ENCODE assay signal across 35 cellular contexts in the genomic region with DNA sequence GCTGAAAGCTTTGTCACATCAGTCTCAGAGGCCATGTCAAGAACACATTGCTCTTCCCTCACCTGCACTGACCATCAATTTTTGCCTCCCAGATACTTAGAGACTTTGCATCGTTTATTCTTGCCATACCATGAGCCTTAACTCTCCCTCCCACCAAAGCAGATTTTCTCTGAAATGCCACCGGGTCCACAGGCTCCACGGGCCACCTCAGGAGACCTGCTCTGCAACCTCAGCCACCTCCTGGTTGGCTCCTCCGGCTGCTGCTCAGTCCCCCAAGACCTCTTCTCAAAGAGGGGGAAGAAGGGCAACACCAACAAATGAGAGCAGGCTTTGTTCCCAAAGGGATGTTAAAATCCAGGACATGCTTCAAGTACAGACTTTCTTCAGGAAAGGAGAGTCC.
A peak's percentile ranks its signal among the peaks of the same experiment; 100 is the strongest.
DNase-seq lines count a peak whose midpoint lies in the region; ATAC-seq and TF ChIP-seq lines count a peak whose summit lies in the region.
"Had no signal": no experiment of that assay in that cellular context is flagged by ENCODE, and none has a peak within 500 bp of the region (broad histone marks: within the 10 kb centered on the region; RNA-seq: fewer than 3 reads in every experiment).

No MANE protein-coding gene starts in this region.

- no peaks in the 10 kb centered on the region for H3K36me3 ChIP-seq in SJCRH30
- H3K36me3 ChIP-seq: BE2C; BLaER1; BLaER1 treated with 17β-estradiol and CSF1 and Interleukin-3, amounts not matched to agents 10 nM and 100 nM had no signal

- DNase-seq in SJCRH30 (no peak), islet precursor cell (peak; percentile 28), mesenteric fat pad (ENCODE audit: low spot score) (peak; percentile 59), neural crest cell (ENCODE audit: low read depth, low spot score) (no peak), SKM-1 (lab: John Stamatoyannopoulos, UW; ENCODE audit: unreplicated experiment) (no peak), posterior cingulate gyrus (no peak)
- DNase-seq in activated CD4-positive, alpha-beta T cell treated with anti-CD3 and anti-CD28 coated beads, Interleukin-2, amount 50 U/mL, for 1 hour: no peak
- DNase-seq: 8988T; ACHN; AML-193; BE2C; C1 segment of cervical spinal cord; Caco-2; Calu3; CD4-positive, alpha-beta memory T cell; CD4-positive, alpha-beta T cell; CD4-positive, CD25-positive, alpha-beta regulatory T cell; CD8-positive, alpha-beta memory T cell; CD8-positive, alpha-beta T cell; COR-L47; DMS 273 treated with DMSO at 0.1 percent for 48 hours; DMS153; DMS53; DMS79; DMS79 treated with DMSO at 0.1 percent for 48 hours; DND-41; EL had no signal

- peak overlapping the region; percentile 96 for H3K27ac ChIP-seq in SJCRH30
- H3K27ac ChIP-seq: 22Rv1; A549; BLaER1; BLaER1 treated with 17β-estradiol and CSF1 and Interleukin-3, amounts not matched to agents 10 nM and 100 nM; C4-2B had no signal

- TF ChIP-seq CTCF in neural crest cell (conservative IDR thresholded peaks at IDR 0.05): no peak

- intact Hi-C loops in posterior cingulate gyrus (cut with DNase I): no loop called here

- no peaks in the 10 kb centered on the region for H3K36me3 Mint-ChIP-seq in neural crest cell (ENCODE audit: low read depth)
- H3K36me3 Mint-ChIP-seq: CD14-positive monocyte; CD4-positive, alpha-beta memory T cell; CD4-positive, CD25-positive, alpha-beta regulatory T cell; CD8-positive, alpha-beta memory T cell; CD8-positive, alpha-beta T cell had no signal

- no peak for ATAC-seq in esophagus mucosa
- ATAC-seq: A549; CD8-positive, alpha-beta T cell had no signal

- no peak overlapping the region for H3K4me3 ChIP-seq in SJCRH30
- H3K4me3 ChIP-seq: A549; BLaER1; BLaER1 treated with 17β-estradiol and CSF1 and Interleukin-3, amounts not matched to agents 10 nM and 100 nM had no signal

- no peaks in the 10 kb centered on the region; the same call in 1 of the 2 replicates for H3K9me3 ChIP-seq in SJCRH30 (replicated peaks)
- H3K9me3 ChIP-seq: A549; BE2C; BLaER1; BLaER1 treated with 17β-estradiol and CSF1 and Interleukin-3, amounts not matched to agents 10 nM and 100 nM; Caco-2 had no signal

- no peaks in the 10 kb centered on the region for H3K4me1 Mint-ChIP-seq in neural crest cell
- H3K4me1 Mint-ChIP-seq: B cell; CD14-positive monocyte; CD4-positive, alpha-beta memory T cell; CD4-positive, CD25-positive, alpha-beta regulatory T cell; CD8-positive, alpha-beta memory T cell had no signal

- H3K4me3 Mint-ChIP-seq in neural crest cell: no peak overlapping the region
- H3K4me3 Mint-ChIP-seq: B cell; CD14-positive monocyte; CD4-positive, alpha-beta memory T cell; CD4-positive, alpha-beta T cell; CD4-positive, CD25-positive, alpha-beta regulatory T cell; CD8-positive, alpha-beta memory T cell; CD8-positive, alpha-beta T cell had no signal

- no peaks in the 10 kb centered on the region for H3K27me3 ChIP-seq in SJCRH30
- H3K27me3 ChIP-seq: BLaER1; BLaER1 treated with 17β-estradiol and CSF1 and Interleukin-3, amounts not matched to agents 10 nM and 100 nM had no signal

- H3K27me3 Mint-ChIP-seq in neural crest cell (ENCODE audit: low read depth): peaks cover 3% of the 10 kb centered on the region
- H3K27me3 Mint-ChIP-seq: B cell; CD4-positive, alpha-beta memory T cell; CD8-positive, alpha-beta memory T cell had no signal

- H3K4me1 ChIP-seq in SJCRH30: peaks cover 46% of the 10 kb centered on the region
- H3K4me1 ChIP-seq: A549; BE2C; BLaER1; BLaER1 treated with 17β-estradiol and CSF1 and Interleukin-3, amounts not matched to agents 10 nM and 100 nM; Caco-2 had no signal

- H3K9me3 Mint-ChIP-seq in neural crest cell: no peaks in the 10 kb centered on the region
- H3K9me3 Mint-ChIP-seq: CD4-positive, alpha-beta memory T cell; CD4-positive, alpha-beta T cell; CD8-positive, alpha-beta T cell had no signal

- peak overlapping the region; percentile 8 for H3K27ac Mint-ChIP-seq in neural crest cell (ENCODE audit: unreplicated experiment)
- H3K27ac Mint-ChIP-seq: B cell; CD14-positive monocyte; CD4-positive, alpha-beta memory T cell; CD4-positive, alpha-beta T cell; CD4-positive, CD25-positive, alpha-beta regulatory T cell; CD8-positive, alpha-beta memory T cell; CD8-positive, alpha-beta T cell had no signal

Comparison
In these comparisons a context has a peak if more than half of its experiments do, and no peak if none do; other contexts are left out.
1. DNase-seq: peak in islet precursor cell (single experiment) and mesenteric fat pad (single experiment); none in SJCRH30 (0 of 2), neural crest cell (single experiment), activated CD4-positive, alpha-beta T cell treated with anti-CD3 and anti-CD28 coated beads, Interleukin-2, amount 50 U/mL, for 1 hour (single experiment), SKM-1 (single experiment) and posterior cingulate gyrus (0 of 10).